ENCODE assay signal across 11 cellular contexts in the genomic region with DNA sequence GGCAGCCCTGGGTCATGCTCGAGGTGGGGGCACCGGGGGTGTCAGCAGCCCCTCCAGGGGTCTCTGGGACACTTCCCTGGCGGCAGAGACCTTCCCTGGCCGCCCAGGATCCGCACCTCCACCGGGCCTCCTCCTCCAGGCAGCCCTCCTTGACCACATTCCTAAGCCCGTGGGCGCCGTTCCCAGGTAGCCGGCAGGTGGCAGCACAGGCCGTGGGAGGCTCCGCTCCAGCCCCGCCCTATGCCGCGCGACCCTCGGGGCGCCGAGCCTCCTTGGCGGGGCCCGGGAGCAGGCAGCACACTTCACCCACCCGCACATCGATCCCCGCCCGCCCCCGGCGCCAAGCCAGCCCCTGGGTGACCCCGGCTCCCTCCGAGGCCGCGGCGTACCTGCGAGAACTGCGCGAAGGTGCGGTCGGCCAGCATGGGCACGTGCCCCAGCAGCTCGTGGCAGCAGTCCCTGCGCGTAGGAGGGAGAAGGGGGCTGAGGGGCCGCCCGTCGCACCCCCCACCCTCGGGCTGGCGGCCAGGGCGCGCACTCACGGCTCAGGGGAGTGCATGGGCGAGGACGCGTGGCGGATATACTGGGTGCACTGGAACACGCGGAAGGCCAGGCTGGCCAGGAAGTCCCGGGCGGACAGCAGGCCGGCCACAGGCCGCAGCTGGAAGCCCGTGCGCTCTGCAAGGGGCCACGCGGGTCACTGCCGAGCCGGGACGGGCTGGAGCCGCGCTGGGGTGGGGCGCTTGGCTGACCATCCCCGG. TPM values are rescaled to one million over a fixed set of nuclear protein-coding genes. Genes with fewer than 3 reads are reported as not detected.
DNase-seq lines count a peak whose midpoint lies in the region; ATAC-seq, FAIRE-seq and TF ChIP-seq lines count a peak whose summit lies in the region.
"Had no signal": no experiment of that assay in that cellular context is flagged by ENCODE, and none has a peak within 500 bp of the region (broad histone marks: within the 10 kb centered on the region; RNA-seq: fewer than 3 reads in every experiment).

No MANE protein-coding gene starts in this region.

- H3K23me2 ChIP-seq in H1 (ENCODE audit: low read depth, low read length), result no peaks in the 10 kb centered on the region

- H3K79me2 ChIP-seq in H1 (ENCODE audit: control insufficient read depth in 1 of 2, insufficient read depth in 2 of 2, low read length in 2 of 2) (no peaks in the 10 kb centered on the region), osteoblast (ENCODE audit: insufficient read depth, low read length) (no peaks in the 10 kb centered on the region)

- H3K27me3 Mint-ChIP-seq in activated CD4-positive, alpha-beta T cell treated with anti-CD3 and anti-CD28 coated beads for 36 hours, result peaks cover 3% of the 10 kb centered on the region
- H3K27me3 Mint-ChIP-seq: natural killer cell treated with Interleukin-12 subunit alpha and Interleukin-12 subunit beta and Interleukin-15 and Interleukin-18, amount 100 ng/mL, for 72 hours had no signal

- H3K27ac Mint-ChIP-seq in activated CD4-positive, alpha-beta T cell treated with anti-CD3 and anti-CD28 coated beads for 36 hours, result no peak overlapping the region
- H3K27ac Mint-ChIP-seq: natural killer cell treated with Interleukin-12 subunit alpha and Interleukin-12 subunit beta and Interleukin-15 and Interleukin-18, amount 100 ng/mL, for 72 hours; T-helper 1 cell treated with Interleukin-12 subunit alpha and Interleukin-12 subunit beta and Interleukin-4 antibody, amounts not matched to agents 30 μg/mL and 1 μg/mL, for 36 hours had no signal

- H4K20me1 ChIP-seq in H1 (replicated peaks in 1 of 2; ENCODE audit: control insufficient read depth in 1 of 2, insufficient read depth in 2 of 2, low read length in 2 of 2) (no peaks in the 10 kb centered on the region), osteoblast (ENCODE audit: insufficient read depth, low read length) (no peaks in the 10 kb centered on the region)

- H3K4me1 ChIP-seq in H1 (replicated peaks in 1 of 4; ENCODE audit: control insufficient read depth in 3 of 4, insufficient read depth in 4 of 4, low read length in 3 of 4) (peaks cover 0 to 6% (median 1%) of the 10 kb centered on the region in 4 experiments; a peak in 2 of 7 replicates), osteoblast (ENCODE audit: insufficient read depth, low read length) (no peaks in the 10 kb centered on the region)

- DNase-seq in DMS53 (lab: John Stamatoyannopoulos, UW) (peak; percentile 77), DMS53 treated with DMSO at 0.1 percent for 48 hours (lab: John Stamatoyannopoulos, UW; ENCODE audit: unreplicated experiment) (no peak), H1 (ENCODE audit: low read depth in 1 of 2, low spot score in 2 of 2) (peak in 1 of 2 experiments; percentile 90), osteoblast (ENCODE audit: insufficient read length, low spot score, missing footprints) (peak; percentile 90), NCI-H187 (lab: John Stamatoyannopoulos, UW) (no peak), HK-2 (ENCODE audit: unreplicated experiment) (no peak), NOMO-1 treated with dmso at 0.1 percent for 144 hours (lab: John Stamatoyannopoulos, UW; ENCODE audit: unreplicated experiment) (no peak)
- DNase-seq in activated CD4-positive, alpha-beta T cell treated with anti-CD3 and anti-CD28 coated beads for 36 hours, result peak; percentile 67

- H2AFZ ChIP-seq in H1 (ENCODE audit: low read length), result no peak overlapping the region
- H2AFZ ChIP-seq in osteoblast (ENCODE audit: low read length), result no peak overlapping the region

- no peak overlapping the region for H2BK12ac ChIP-seq in H1 (ENCODE audit: low read depth, low read length)

- no peak overlapping the region for H2BK5ac ChIP-seq in H1 (ENCODE audit: low read depth, low read length)

- H4K91ac ChIP-seq in H1 (replicated peaks; ENCODE audit: insufficient read length, low read length), result peak overlapping the region; percentile 85

- no peak overlapping the region for H3K9ac ChIP-seq in H1 (replicated peaks in 1 of 4; ENCODE audit: extremely low read depth in 1 of 4, low read depth in 3 of 4, low read length in 3 of 4)
- H3K9ac ChIP-seq: BLaER1 had no signal

- H4K5ac ChIP-seq in H1 (ENCODE audit: insufficient read length, low read depth, low read length), result no peak overlapping the region

- H3K36me3 ChIP-seq in H1 (ENCODE audit: control insufficient read depth in 2 of 4, insufficient read depth in 4 of 4, low read length in 3 of 4) (no peaks in the 10 kb centered on the region; a peak in 1 of 8 replicates), osteoblast (ENCODE audit: insufficient read depth, low read length) (no peaks in the 10 kb centered on the region)
- H3K36me3 ChIP-seq: BLaER1 had no signal

- TF ChIP-seq POLR2A in H1 (IDR thresholded peaks at IDR 0.05; ENCODE audit: control extremely low read depth in 1 of 2, low read depth in 2 of 2, low read length in 2 of 2), result no peak

- peak in 2 of 3 experiments; percentile 76 to 77; a peak in 3 of 4 replicates for TF ChIP-seq CTCF in H1 (IDR thresholded peaks at IDR 0.05; ENCODE audit: control extremely low read depth in 1 of 3, insufficient read depth in 1 of 3, low read depth in 1 of 3, low read length in 3 of 3)
- peak; percentile 22 for TF ChIP-seq CTCF in osteoblast (IDR thresholded peaks at IDR 0.05; ENCODE audit: extremely low read depth, low read depth, low read length)

- H3K27ac ChIP-seq in H1 (ENCODE audit: low read depth, low read length) (no peak overlapping the region), osteoblast (ENCODE audit: low read depth, low read length) (no peak overlapping the region)
- H3K27ac ChIP-seq: BLaER1 had no signal

- peak; percentile 73 for ATAC-seq in activated CD4-positive, alpha-beta T cell treated with anti-CD3 and anti-CD28 coated beads for 36 hours

- H3K23ac ChIP-seq in H1 (ENCODE audit: insufficient read length), result no peak overlapping the region

- intact Hi-C loops in activated CD4-positive, alpha-beta T cell treated with anti-CD3 and anti-CD28 coated beads for 36 hours (cut with DNase I, micrococcal nuclease), result loop anchor here (1.0 kb wide), 1 partner anchor 254 kb away; no protein-coding TSS in a partner anchor

- no peak for FAIRE-seq in H1 (lab: Jason Lieb, UNC)

- peak overlapping the region; percentile 95 for H4K8ac ChIP-seq in H1 (ENCODE audit: extremely low read depth, insufficient read depth, low read length)

- H3K4me2 ChIP-seq in H1 (ENCODE audit: insufficient read depth in 1 of 2, low read depth in 2 of 2, low read length in 2 of 2) (peak overlapping the region in 1 of 2 experiments; percentile 52; a peak in 1 of 4 replicates), osteoblast (ENCODE audit: insufficient read depth, low read length) (no peak overlapping the region)

- peak; percentile 54 to 75 for TF ChIP-seq RAD21 in H1 (IDR thresholded peaks at IDR 0.05 in 1 of 2, conservative IDR thresholded peaks at IDR 0.05 in 1 of 2; ENCODE audit: low read depth in 2 of 2, low read length in 2 of 2)

- CTCF ChIA-PET in activated CD4-positive, alpha-beta T cell treated with anti-CD3 and anti-CD28 coated beads for 36 hours (lab: Charles Lee), result interaction anchor here (0.6 to 1.0 kb wide), 3 partner anchors 13 to 333 kb away, joined by 3 read pairs; no protein-coding TSS in a partner anchor
- CTCF ChIA-PET in H1 (lab: Charles Lee; ENCODE audit: partially characterized antibody), result interaction anchor here (0.5 to 20.6 kb wide), 23 partner anchors 12 to 638 kb away, joined by 3 to 244 read pairs (median 4); partner anchors contain the start of genes C11orf21, INS and TSPAN32

- H3K56ac ChIP-seq in H1 (replicated peaks; ENCODE audit: insufficient read length, low read depth, low read length), result no peak overlapping the region

- no peak overlapping the region for H2BK20ac ChIP-seq in H1 (ENCODE audit: low read length)

- no peaks in the 10 kb centered on the region for H3K36me3 Mint-ChIP-seq in activated CD4-positive, alpha-beta T cell treated with anti-CD3 and anti-CD28 coated beads for 36 hours (ENCODE audit: low read depth)
- H3K36me3 Mint-ChIP-seq: natural killer cell treated with Interleukin-12 subunit alpha and Interleukin-12 subunit beta and Interleukin-15 and Interleukin-18, amount 100 ng/mL, for 72 hours had no signal

- H3K4me3 ChIP-seq in H1 (ENCODE audit: extremely low read depth in 1 of 4, insufficient read depth in 2 of 4, low read depth in 3 of 4, low read length in 4 of 4) (peak overlapping the region in 1 of 4 experiments; percentile 35; a peak in 1 of 8 replicates), osteoblast (ENCODE audit: insufficient read depth, low read length) (no peak overlapping the region)
- H3K4me3 ChIP-seq: BLaER1 had no signal

- H3K4ac ChIP-seq in H1 (replicated peaks; ENCODE audit: insufficient read length, low read depth, low read length), result no peak overlapping the region

- TF ChIP-seq EP300 in H1 (IDR thresholded peaks at IDR 0.05; ENCODE audit: borderline replicate concordance in 1 of 2, low read depth in 2 of 2, low read length in 2 of 2), result no peak

- H2AK5ac ChIP-seq in H1 (ENCODE audit: low read depth, low read length), result no peak overlapping the region

- H3K18ac ChIP-seq in H1 (ENCODE audit: extremely low read depth, low read length), result peak overlapping the region; percentile 60; the same call in 1 of the 2 replicates

- H3K27me3 ChIP-seq in H1 (replicated peaks in 1 of 4; ENCODE audit: control insufficient read depth in 3 of 4, extremely low read depth in 1 of 4, insufficient read depth in 3 of 4, low read length in 3 of 4) (peaks cover 0 to 14% (median 0%) of the 10 kb centered on the region in 4 experiments; a peak in 3 of 7 replicates), osteoblast (ENCODE audit: insufficient read depth, low read length) (no peaks in the 10 kb centered on the region)

- H2BK15ac ChIP-seq in H1 (ENCODE audit: low read length), result no peak overlapping the region

- H3K14ac ChIP-seq in H1 (ENCODE audit: insufficient read length), result no peak overlapping the region

- no peaks in the 10 kb centered on the region for H3K79me1 ChIP-seq in H1 (ENCODE audit: low read depth, low read length)

- H2BK120ac ChIP-seq in H1 (replicated peaks; ENCODE audit: low read depth, low read length), result no peak overlapping the region

- no peaks in the 10 kb centered on the region for H3K9me3 ChIP-seq in H1 (ENCODE audit: insufficient read depth in 2 of 2, low read depth in 1 of 2, low read length in 1 of 2)
- H3K9me3 ChIP-seq in osteoblast (ENCODE audit: low read depth, low read length), result no peaks in the 10 kb centered on the region
- H3K9me3 ChIP-seq: BLaER1 had no signal

- 49% methylated on average over 29 of the region's 70 CpGs; no CpG with 5 or more reads in 1 of the 2 experiments for WGBS in H1 (ENCODE audit: extremely low coverage in 1 of 2, insufficient coverage in 1 of 2, insufficient read length in 1 of 2, insufficient replicate concordance in 2 of 2, low coverage in 1 of 2, low lambda C conversion rate in 2 of 2, missing lambda C conversion rate in 1 of 2), 2 experiments

- H3K9me3 Mint-ChIP-seq in activated CD4-positive, alpha-beta T cell treated with anti-CD3 and anti-CD28 coated beads for 36 hours (ENCODE audit: low read depth), result no peaks in the 10 kb centered on the region
- H3K9me3 Mint-ChIP-seq: natural killer cell treated with Interleukin-12 subunit alpha and Interleukin-12 subunit beta and Interleukin-15 and Interleukin-18, amount 100 ng/mL, for 72 hours; T-helper 1 cell treated with Interleukin-12 subunit alpha and Interleukin-12 subunit beta and Interleukin-4 antibody, amounts not matched to agents 30 μg/mL and 1 μg/mL, for 36 hours had no signal

- H3K4me1 Mint-ChIP-seq in activated CD4-positive, alpha-beta T cell treated with anti-CD3 and anti-CD28 coated beads for 36 hours, result no peaks in the 10 kb centered on the region

- H3K4me3 Mint-ChIP-seq in activated CD4-positive, alpha-beta T cell treated with anti-CD3 and anti-CD28 coated beads for 36 hours, result no peak overlapping the region
- H3K4me3 Mint-ChIP-seq: natural killer cell treated with Interleukin-12 subunit alpha and Interleukin-12 subunit beta and Interleukin-15 and Interleukin-18, amount 100 ng/mL, for 72 hours; T-helper 1 cell treated with Interleukin-12 subunit alpha and Interleukin-12 subunit beta and Interleukin-4 antibody, amounts not matched to agents 30 μg/mL and 1 μg/mL, for 36 hours had no signal

- POLR2A ChIA-PET in activated CD4-positive, alpha-beta T cell treated with anti-CD3 and anti-CD28 coated beads for 36 hours (lab: Charles Lee), result no interaction called here
- POLR2A ChIA-PET in H1 (lab: Charles Lee; ENCODE audit: partially characterized antibody), result interaction anchor here (1.4 kb wide), 1 partner anchor 138 kb away, joined by 3 read pairs; no protein-coding TSS in a partner anchor

RNA-seq across cellular contexts. Expression of gene INS, which starts 5.3 kb away (rescaled TPM):
- total RNA-seq in activated CD4-positive, alpha-beta T cell treated with anti-CD3 and anti-CD28 coated beads for 36 hours, result not detected
- not detected in 2 replicates for total RNA-seq in H1 (2021; fragmentation: NEBNext Ultra II Directional; extraction: Animal tissue kit (Norgen Biotek cat#: 25700))
- not detected in 2 replicates for polyA plus RNA-seq in H1 (2011; rRNA removed)
- not detected for polyA plus RNA-seq in H1 (2011; cell fraction: cytosol; rRNA removed)
- polyA plus RNA-seq in H1 (2011; cell fraction: nucleus; rRNA removed), result not detected
- polyA plus RNA-seq in H1 (2012, experiment 1 of 2), result not detected in 4 replicates
- polyA plus RNA-seq in H1 (2012, experiment 2 of 2), result not detected
- not detected for polyA plus RNA-seq in H1 (2013, experiment 1 of 2)
- not detected for polyA plus RNA-seq in H1 (2013, experiment 2 of 2)
- not detected in 2 replicates for polyA minus RNA-seq in H1 (2011; rRNA and poly(A)+ RNA removed)
- polyA minus RNA-seq in H1 (2011; cell fraction: cytosol; rRNA and poly(A)+ RNA removed), result not detected
- not detected for polyA minus RNA-seq in H1 (2011; cell fraction: nucleus; rRNA and poly(A)+ RNA removed)
- not detected in 2 replicates for total RNA-seq in osteoblast
- total RNA-seq: natural killer cell treated with Interleukin-12 subunit alpha and Interleukin-12 subunit beta and Interleukin-15 and Interleukin-18, amount 100 ng/mL, for 72 hours had no signal

RNA-seq across cellular contexts. Expression of gene TH, which starts 5.3 kb away (rescaled TPM):
- total RNA-seq in activated CD4-positive, alpha-beta T cell treated with anti-CD3 and anti-CD28 coated beads for 36 hours, result not detected
- total RNA-seq in H1 (2021; fragmentation: NEBNext Ultra II Directional; extraction: Animal tissue kit (Norgen Biotek cat#: 25700)), result not detected in 2 replicates
- 0.09 and 0.16 TPM in 2 replicates for polyA plus RNA-seq in H1 (2011; rRNA removed)
- polyA plus RNA-seq in H1 (2011; cell fraction: cytosol; rRNA removed), result 0.09 TPM
- 0.11 TPM for polyA plus RNA-seq in H1 (2011; cell fraction: nucleus; rRNA removed)
- polyA plus RNA-seq in H1 (2012, experiment 1 of 2), result 0.11 TPM in 1 of 4 replicates, not detected in the others
- not detected for polyA plus RNA-seq in H1 (2012, experiment 2 of 2)
- not detected for polyA plus RNA-seq in H1 (2013, experiment 1 of 2)
- polyA plus RNA-seq in H1 (2013, experiment 2 of 2), result not detected
- not detected in 2 replicates for polyA minus RNA-seq in H1 (2011; rRNA and poly(A)+ RNA removed)
- polyA minus RNA-seq in H1 (2011; cell fraction: cytosol; rRNA and poly(A)+ RNA removed), result not detected
- not detected for polyA minus RNA-seq in H1 (2011; cell fraction: nucleus; rRNA and poly(A)+ RNA removed)
- under 0.01 TPM in 1 of 2 replicates, not detected in the other for total RNA-seq in osteoblast
- total RNA-seq: natural killer cell treated with Interleukin-12 subunit alpha and Interleukin-12 subunit beta and Interleukin-15 and Interleukin-18, amount 100 ng/mL, for 72 hours had no signal

RNA-seq across cellular contexts. Expression of gene IGF2, which starts 27.1 kb away (rescaled TPM):
- 1 to 10 TPM; 8.6 to 9.2 TPM for total RNA-seq in activated CD4-positive, alpha-beta T cell treated with anti-CD3 and anti-CD28 coated beads for 36 hours
- 1.3 and 1.5 TPM in 2 replicates for total RNA-seq in H1 (2021; fragmentation: NEBNext Ultra II Directional; extraction: Animal tissue kit (Norgen Biotek cat#: 25700))
- 0.74 and 2.0 TPM in 2 replicates for polyA plus RNA-seq in H1 (2011; rRNA removed)
- 1.1 TPM for polyA plus RNA-seq in H1 (2011; cell fraction: cytosol; rRNA removed)
- 0.37 TPM for polyA plus RNA-seq in H1 (2011; cell fraction: nucleus; rRNA removed)
- polyA plus RNA-seq in H1 (2012, experiment 1 of 2), result 1.6 to 3.2 TPM (median 2.7 TPM) in 4 replicates
- 1.00 TPM for polyA plus RNA-seq in H1 (2012, experiment 2 of 2)
- 2.0 TPM for polyA plus RNA-seq in H1 (2013, experiment 1 of 2)
- 2.6 TPM for polyA plus RNA-seq in H1 (2013, experiment 2 of 2)
- polyA minus RNA-seq in H1 (2011; rRNA and poly(A)+ RNA removed), result 0.20 and 0.57 TPM in 2 replicates
- polyA minus RNA-seq in H1 (2011; cell fraction: cytosol; rRNA and poly(A)+ RNA removed), result 0.88 TPM
- 0.70 TPM for polyA minus RNA-seq in H1 (2011; cell fraction: nucleus; rRNA and poly(A)+ RNA removed)
- total RNA-seq in osteoblast, result 53.9 and 68.8 TPM in 2 replicates

Comparison
In these comparisons a context has a peak if more than half of its experiments do, and no peak if none do; other contexts are left out.
1. DNase-seq: peak in DMS53 (single experiment), activated CD4-positive, alpha-beta T cell treated with anti-CD3 and anti-CD28 coated beads for 36 hours (single experiment) and osteoblast (single experiment); none in DMS53 treated with DMSO at 0.1 percent for 48 hours (single experiment), NCI-H187 (0 of 2), HK-2 (single experiment) and NOMO-1 treated with dmso at 0.1 percent for 144 hours (single experiment).